In the genomic region with DNA sequence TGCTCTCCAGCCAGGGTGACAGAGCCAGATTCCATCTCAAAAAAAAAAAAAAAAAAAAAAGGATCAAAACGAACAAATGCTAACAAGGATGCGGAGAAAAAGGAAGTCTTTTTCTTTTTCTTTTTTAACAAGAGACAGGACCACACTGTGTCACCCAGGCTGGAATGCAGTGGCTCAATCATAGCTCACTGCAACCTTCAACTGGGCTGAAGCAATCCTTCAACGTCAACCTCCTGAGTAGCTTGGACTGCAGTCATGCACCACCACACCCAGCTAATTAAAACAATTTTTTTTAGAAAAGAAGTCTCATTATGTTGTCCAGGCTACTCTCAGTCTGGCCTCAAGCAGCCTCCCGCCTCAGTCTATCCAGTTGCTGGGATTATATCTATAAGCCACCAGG, we compare ENCODE assay signal across 42 cellular contexts. TPM values are rescaled to one million over a fixed set of nuclear protein-coding genes. Genes with fewer than 3 reads are reported as not detected.
"Had no signal": no experiment of that assay in that cellular context is flagged by ENCODE, and none has a peak within 500 bp of the region (broad histone marks: within the 10 kb centered on the region; RNA-seq: fewer than 3 reads in every experiment).

No MANE protein-coding gene starts in this region.

- H3K27ac Mint-ChIP-seq: activated naive CD4-positive, alpha-beta T cell treated with anti-CD3 and anti-CD28 coated beads for 36 hours; activated naive CD4-positive, alpha-beta T cell treated with anti-CD3 and anti-CD28 coated beads, Interleukin-2, amount 10 ng/mL, durations not matched to agents 7 days and 5 days; activated naive CD4-positive, alpha-beta T cell treated with anti-CD3 and anti-CD28 coated beads, Interleukin-2, amount 50 U/mL, for 24 hours; activated naive CD8-positive, alpha-beta T cell; activated naive CD8-positive, alpha-beta T cell treated with anti-CD3 and anti-CD28 coated beads for 36 hours; activated naive CD8-positive, alpha-beta T cell treated with anti-CD3 and anti-CD28 coated beads, Interleukin-2, amount 10 ng/mL, durations not matched to agents 7 days and 5 days; activated naive CD8-positive, alpha-beta T cell treated with anti-CD3 and anti-CD28 coated beads, Interleukin-2, amount 50 U/mL, for 24 hours; activated T-cell treated with anti-CD3 and anti-CD28 coated beads, Interleukin-2, amount 50 U/mL, for 24 hours; activated T-cell treated with anti-CD3 and anti-CD28 coated beads, Interleukin-2, amount 50 U/mL, for 72 hours; activated T-helper 1 cell treated with anti-CD3 and anti-CD28 coated beads, Interleukin-12 subunit alpha, Interleukin-12 subunit beta, Interleukin-2, Interleukin-4 antibody, amounts not matched to agents 30 ng/mL and 10 ng/mL and 1 ng/mL, durations not matched to agents 14 hours and 24 hours and 36 hours; activated T-helper 17 cell treated with anti-CD3 and anti-CD28 coated beads, Interleukin-2, amount 50 U/mL, for 72 hours; activated T-helper 2 cell treated with anti-CD3 and anti-CD28 coated beads, Interferon-gamma antibody, Interleukin-2, Interleukin-4, amounts not matched to agents 10 μg/mL and 5 μg/mL and 100 μg/mL, durations not matched to agents 14 hours and 24 hours and 36 hours; brain had no signal

- H3K9me3 Mint-ChIP-seq: activated naive CD4-positive, alpha-beta T cell treated with anti-CD3 and anti-CD28 coated beads for 36 hours; activated naive CD4-positive, alpha-beta T cell treated with anti-CD3 and anti-CD28 coated beads, Interleukin-2, amount 10 ng/mL, durations not matched to agents 7 days and 5 days; activated naive CD4-positive, alpha-beta T cell treated with anti-CD3 and anti-CD28 coated beads, Interleukin-2, amount 50 U/mL, for 24 hours; activated naive CD8-positive, alpha-beta T cell treated with anti-CD3 and anti-CD28 coated beads for 36 hours; activated naive CD8-positive, alpha-beta T cell treated with anti-CD3 and anti-CD28 coated beads, Interleukin-2, amount 10 ng/mL, durations not matched to agents 7 days and 5 days; activated naive CD8-positive, alpha-beta T cell treated with anti-CD3 and anti-CD28 coated beads, Interleukin-2, amount 50 U/mL, for 24 hours; activated T-cell treated with anti-CD3 and anti-CD28 coated beads, Interleukin-2, amount 50 U/mL, for 24 hours; activated T-cell treated with anti-CD3 and anti-CD28 coated beads, Interleukin-2, amount 50 U/mL, for 4 hours; activated T-cell treated with anti-CD3 and anti-CD28 coated beads, Interleukin-2, amount 50 U/mL, for 72 hours; activated T-helper 1 cell treated with anti-CD3 and anti-CD28 coated beads, Interleukin-12 subunit alpha, Interleukin-12 subunit beta, Interleukin-2, Interleukin-4 antibody, amounts not matched to agents 30 ng/mL and 10 ng/mL and 1 ng/mL, durations not matched to agents 14 hours and 24 hours and 36 hours; activated T-helper 17 cell treated with anti-CD3 and anti-CD28 coated beads, Interleukin-2, amount 50 U/mL, for 72 hours; activated T-helper 2 cell treated with anti-CD3 and anti-CD28 coated beads, Interferon-gamma antibody, Interleukin-2, Interleukin-4, amounts not matched to agents 10 μg/mL and 5 μg/mL and 100 μg/mL, durations not matched to agents 14 hours and 24 hours and 36 hours; brain; central memory CD8-positive, alpha-beta T cell had no signal

- H3K27me3 ChIP-seq: adrenal gland, ascending aorta, body of pancreas, brain microvascular endothelial cell, breast epithelium, cardiac muscle cell had no signal

- H3K36me3 Mint-ChIP-seq: activated naive CD4-positive, alpha-beta T cell treated with anti-CD3 and anti-CD28 coated beads, Interleukin-2, amount 10 ng/mL, durations not matched to agents 7 days and 5 days; activated naive CD4-positive, alpha-beta T cell treated with anti-CD3 and anti-CD28 coated beads, Interleukin-2, amount 50 U/mL, for 24 hours; activated naive CD8-positive, alpha-beta T cell; activated naive CD8-positive, alpha-beta T cell treated with anti-CD3 and anti-CD28 coated beads for 36 hours; activated naive CD8-positive, alpha-beta T cell treated with anti-CD3 and anti-CD28 coated beads, Interleukin-2, amount 10 ng/mL, durations not matched to agents 7 days and 5 days; brain had no signal

- ATAC-seq: activated naive CD8-positive, alpha-beta T cell treated with anti-CD3 and anti-CD28 coated beads, Interleukin-2, amount 50 U/mL, for 24 hours; activated T-cell treated with anti-CD3 and anti-CD28 coated beads, Interleukin-2, amount 50 U/mL, for 4 hours; activated T-cell treated with anti-CD3 and anti-CD28 coated beads, Interleukin-2, amount 50 U/mL, for 72 hours; activated T-helper 17 cell treated with anti-CD3 and anti-CD28 coated beads, Interleukin-2, amount 50 U/mL, for 72 hours; body of pancreas had no signal

- DNase-seq: activated effector memory CD4-positive, alpha-beta T cell treated with anti-CD3 and anti-CD28 coated beads, Interleukin-2, amount 50 U/mL, for 16 hours; activated gamma-delta T cell; activated gamma-delta T cell treated with Interleukin-2 at 50 U/mL for 16 hours; activated naive CD4-positive, alpha-beta T cell; activated naive CD4-positive, alpha-beta T cell treated with anti-CD3 and anti-CD28 coated beads for 36 hours; activated naive CD4-positive, alpha-beta T cell treated with anti-CD3 and anti-CD28 coated beads, Interleukin-2, amount 10 ng/mL, durations not matched to agents 7 days and 5 days; activated naive CD4-positive, alpha-beta T cell treated with anti-CD3 and anti-CD28 coated beads, Interleukin-2, amount 50 U/mL, for 16 hours; activated naive CD4-positive, alpha-beta T cell treated with Interleukin-2 at 50 U/mL for 16 hours; activated naive CD8-positive, alpha-beta T cell treated with anti-CD3 and anti-CD28 coated beads for 36 hours; activated naive CD8-positive, alpha-beta T cell treated with anti-CD3 and anti-CD28 coated beads, Interleukin-2, amount 10 ng/mL, durations not matched to agents 7 days and 5 days; activated naive CD8-positive, alpha-beta T cell treated with anti-CD3 and anti-CD28 coated beads, Interleukin-2, amount 50 U/mL, for 24 hours; activated T-cell treated with anti-CD3 and anti-CD28 coated beads for 4 hours; activated T-cell treated with anti-CD3 and anti-CD28 coated beads, Interleukin-2, amount 50 U/mL, for 1 hour; activated T-cell treated with anti-CD3 and anti-CD28 coated beads, Interleukin-2, amount 50 U/mL, for 24 hours; activated T-cell treated with anti-CD3 and anti-CD28 coated beads, Interleukin-2, amount 50 U/mL, for 4 hours; activated T-cell treated with anti-CD3 and anti-CD28 coated beads, Interleukin-2, amount 50 U/mL, for 48 hours; activated T-cell treated with anti-CD3 and anti-CD28 coated beads, Interleukin-2, amount 50 U/mL, for 72 hours; amygdala; anterior cingulate cortex; aorta; body of pancreas; brain microvascular endothelial cell; caudate nucleus; central memory CD4-positive, alpha-beta T cell; cerebellar nuclear complex had no signal

- H3K4me1 ChIP-seq: adrenal gland, ascending aorta, body of pancreas, breast epithelium had no signal

- H3K27ac ChIP-seq: adrenal gland, ascending aorta, body of pancreas, brain microvascular endothelial cell, breast epithelium, cardiac muscle cell had no signal

- H3K4me3 ChIP-seq: adrenal gland, ascending aorta, body of pancreas, breast epithelium, cardiac muscle cell had no signal

- H3K9me3 ChIP-seq: adrenal gland, ascending aorta, body of pancreas, breast epithelium had no signal

- H3K36me3 ChIP-seq: adrenal gland, ascending aorta, brain microvascular endothelial cell, breast epithelium, cardiac muscle cell had no signal

RNA-seq across cellular contexts. Expression of a gene that starts 20.8 kb away (rescaled TPM):
- total RNA-seq: activated naive CD4-positive, alpha-beta T cell treated with anti-CD3 and anti-CD28 coated beads for 36 hours; activated naive CD8-positive, alpha-beta T cell treated with anti-CD3 and anti-CD28 coated beads for 36 hours; activated naive CD8-positive, alpha-beta T cell treated with anti-CD3 and anti-CD28 coated beads, Interleukin-2, amount 10 ng/mL, durations not matched to agents 7 days and 5 days; activated T-cell treated with anti-CD3 and anti-CD28 coated beads, Interleukin-2, amount 50 U/mL, for 4 hours; activated T-cell treated with anti-CD3 and anti-CD28 coated beads, Interleukin-2, amount 50 U/mL, for 72 hours; activated T-helper 1 cell treated with anti-CD3 and anti-CD28 coated beads, Interleukin-12 subunit alpha, Interleukin-12 subunit beta, Interleukin-2, Interleukin-4 antibody, amounts not matched to agents 30 ng/mL and 10 ng/mL and 1 ng/mL, durations not matched to agents 14 hours and 24 hours and 36 hours; activated T-helper 17 cell treated with anti-CD3 and anti-CD28 coated beads, Interleukin-2, amount 50 U/mL, for 72 hours; activated T-helper 2 cell treated with anti-CD3 and anti-CD28 coated beads, Interferon-gamma antibody, Interleukin-2, Interleukin-4, amounts not matched to agents 10 μg/mL and 5 μg/mL and 100 μg/mL, durations not matched to agents 14 hours and 24 hours and 36 hours; adrenal gland; aorta; ascending aorta; astrocyte; body of pancreas; breast epithelium; bronchial epithelial cell; cardiac muscle cell; cardiac septum; cerebellum; chondrocyte had no signal
- polyA plus RNA-seq: adipose tissue, adrenal gland, aorta, cardiac muscle cell had no signal

RNA-seq across cellular contexts. Expression of a gene that starts 34.6 kb away (rescaled TPM):
- total RNA-seq: activated naive CD4-positive, alpha-beta T cell treated with anti-CD3 and anti-CD28 coated beads for 36 hours; activated naive CD8-positive, alpha-beta T cell treated with anti-CD3 and anti-CD28 coated beads for 36 hours; activated naive CD8-positive, alpha-beta T cell treated with anti-CD3 and anti-CD28 coated beads, Interleukin-2, amount 10 ng/mL, durations not matched to agents 7 days and 5 days; activated T-cell treated with anti-CD3 and anti-CD28 coated beads, Interleukin-2, amount 50 U/mL, for 4 hours; activated T-cell treated with anti-CD3 and anti-CD28 coated beads, Interleukin-2, amount 50 U/mL, for 72 hours; activated T-helper 1 cell treated with anti-CD3 and anti-CD28 coated beads, Interleukin-12 subunit alpha, Interleukin-12 subunit beta, Interleukin-2, Interleukin-4 antibody, amounts not matched to agents 30 ng/mL and 10 ng/mL and 1 ng/mL, durations not matched to agents 14 hours and 24 hours and 36 hours; activated T-helper 17 cell treated with anti-CD3 and anti-CD28 coated beads, Interleukin-2, amount 50 U/mL, for 72 hours; activated T-helper 2 cell treated with anti-CD3 and anti-CD28 coated beads, Interferon-gamma antibody, Interleukin-2, Interleukin-4, amounts not matched to agents 10 μg/mL and 5 μg/mL and 100 μg/mL, durations not matched to agents 14 hours and 24 hours and 36 hours; adrenal gland; aorta; ascending aorta; astrocyte; body of pancreas; breast epithelium; bronchial epithelial cell; cardiac muscle cell; cardiac septum; cerebellum; chondrocyte had no signal
- polyA plus RNA-seq: adipose tissue, adrenal gland, aorta, cardiac muscle cell had no signal

RNA-seq across cellular contexts. Expression of a gene that starts 58.0 kb away (rescaled TPM):
- total RNA-seq: activated naive CD4-positive, alpha-beta T cell treated with anti-CD3 and anti-CD28 coated beads for 36 hours; activated naive CD8-positive, alpha-beta T cell treated with anti-CD3 and anti-CD28 coated beads for 36 hours; activated naive CD8-positive, alpha-beta T cell treated with anti-CD3 and anti-CD28 coated beads, Interleukin-2, amount 10 ng/mL, durations not matched to agents 7 days and 5 days; activated T-cell treated with anti-CD3 and anti-CD28 coated beads, Interleukin-2, amount 50 U/mL, for 4 hours; activated T-cell treated with anti-CD3 and anti-CD28 coated beads, Interleukin-2, amount 50 U/mL, for 72 hours; activated T-helper 1 cell treated with anti-CD3 and anti-CD28 coated beads, Interleukin-12 subunit alpha, Interleukin-12 subunit beta, Interleukin-2, Interleukin-4 antibody, amounts not matched to agents 30 ng/mL and 10 ng/mL and 1 ng/mL, durations not matched to agents 14 hours and 24 hours and 36 hours; activated T-helper 17 cell treated with anti-CD3 and anti-CD28 coated beads, Interleukin-2, amount 50 U/mL, for 72 hours; activated T-helper 2 cell treated with anti-CD3 and anti-CD28 coated beads, Interferon-gamma antibody, Interleukin-2, Interleukin-4, amounts not matched to agents 10 μg/mL and 5 μg/mL and 100 μg/mL, durations not matched to agents 14 hours and 24 hours and 36 hours; adrenal gland; aorta; ascending aorta; astrocyte; body of pancreas; breast epithelium; bronchial epithelial cell; cardiac muscle cell; cardiac septum; cerebellum; chondrocyte had no signal
- polyA plus RNA-seq: adipose tissue, adrenal gland, aorta, cardiac muscle cell had no signal
